Comparison of ENCODE assay signal across 8 cellular contexts in genomic region chr2:19933351-19933981, GRCh38. TPM values are rescaled to one million over a fixed set of nuclear protein-coding genes. Genes with fewer than 3 reads are reported as not detected.
A peak's percentile ranks its signal among the peaks of the same experiment; 100 is the strongest.
DNase-seq lines count a peak whose midpoint lies in the region; ATAC-seq and TF ChIP-seq lines count a peak whose summit lies in the region.

No MANE protein-coding gene starts in this region.

- DNase-seq in GM04503 (ENCODE audit: low read depth) (peak; percentile 37), SJCRH30 (no peak), kidney tubule cell (ENCODE audit: low spot score) (peak; percentile 90), tibial artery (no peak)
- DNase-seq in stimulated activated CD4-positive, alpha-beta T cell treated with anti-CD3 and anti-CD28 coated beads, Interleukin-12 subunit alpha, Interleukin-12 subunit beta, amount 100 ng/mL, for 4 hours, result no peak
- DNase-seq in activated CD4-positive, alpha-beta T cell treated with anti-CD3 and anti-CD28 coated beads, Interleukin-2, amount 50 U/mL, for 4 hours, result no peak

- no peaks in the 10 kb centered on the region; the same call in 1 of the 2 replicates for H3K9me3 ChIP-seq in SJCRH30 (replicated peaks)
- peaks cover 0 to 10% (median 1%) of the 10 kb centered on the region in 3 donors for H3K9me3 ChIP-seq in tibial artery

- peak; percentile 79 for ATAC-seq in HG02610 (IDR thresholded peaks at IDR 0.05; ENCODE audit: unreplicated experiment)
- ATAC-seq in esophagus mucosa, result no peak

- H3K27me3 ChIP-seq in SJCRH30, result no peaks in the 10 kb centered on the region
- no peaks in the 10 kb centered on the region for H3K27me3 ChIP-seq in tibial artery

- H3K36me3 ChIP-seq in SJCRH30 (peaks cover 89% of the 10 kb centered on the region), tibial artery (peaks cover 54 to 62% (median 55%) of the 10 kb centered on the region in 3 donors)

- no peak for TF ChIP-seq CTCF in tibial artery (IDR thresholded peaks at IDR 0.05)

- intact Hi-C loops in tibial artery (cut with DNase I; ENCODE audit: low total_unique reads), result no loop called here

- H3K4me3 ChIP-seq in SJCRH30 (no peak overlapping the region), tibial artery (no peak overlapping the region)

- peak overlapping the region; percentile 33; the same call in 1 of the 2 replicates for H3K27ac ChIP-seq in SJCRH30
- H3K27ac ChIP-seq in tibial artery, result no peak overlapping the region

- H3K4me1 ChIP-seq in SJCRH30, result peaks cover 12% of the 10 kb centered on the region
- peaks cover 0 to 4% (median 1%) of the 10 kb centered on the region in 4 donors for H3K4me1 ChIP-seq in tibial artery

RNA-seq across cellular contexts. Expression of gene TTC32, which starts 31.7 kb away (rescaled TPM):
- total RNA-seq in SJCRH30 (2014; rRNA removed; shearing (Covaris generic)), result 17.4 and 21.1 TPM in 2 replicates
- total RNA-seq in esophagus mucosa, result 7.8 TPM

RNA-seq across cellular contexts. Expression of gene WDR35, which starts 56.4 kb away (rescaled TPM):
- 16.7 and 18.6 TPM in 2 replicates for total RNA-seq in SJCRH30 (2014; rRNA removed; shearing (Covaris generic))
- 2.4 TPM for total RNA-seq in esophagus mucosa

Comparison
In these comparisons a context has a peak if more than half of its experiments do, and no peak if none do; other contexts are left out.
1. DNase-seq: peak in GM04503 (single experiment) and kidney tubule cell (single experiment); none in SJCRH30 (0 of 2), stimulated activated CD4-positive, alpha-beta T cell treated with anti-CD3 and anti-CD28 coated beads, Interleukin-12 subunit alpha, Interleukin-12 subunit beta, amount 100 ng/mL, for 4 hours (single experiment), tibial artery (0 of 2) and activated CD4-positive, alpha-beta T cell treated with anti-CD3 and anti-CD28 coated beads, Interleukin-2, amount 50 U/mL, for 4 hours (0 of 2).